8 cellular contexts compared by ENCODE assay signal in the genomic region with DNA sequence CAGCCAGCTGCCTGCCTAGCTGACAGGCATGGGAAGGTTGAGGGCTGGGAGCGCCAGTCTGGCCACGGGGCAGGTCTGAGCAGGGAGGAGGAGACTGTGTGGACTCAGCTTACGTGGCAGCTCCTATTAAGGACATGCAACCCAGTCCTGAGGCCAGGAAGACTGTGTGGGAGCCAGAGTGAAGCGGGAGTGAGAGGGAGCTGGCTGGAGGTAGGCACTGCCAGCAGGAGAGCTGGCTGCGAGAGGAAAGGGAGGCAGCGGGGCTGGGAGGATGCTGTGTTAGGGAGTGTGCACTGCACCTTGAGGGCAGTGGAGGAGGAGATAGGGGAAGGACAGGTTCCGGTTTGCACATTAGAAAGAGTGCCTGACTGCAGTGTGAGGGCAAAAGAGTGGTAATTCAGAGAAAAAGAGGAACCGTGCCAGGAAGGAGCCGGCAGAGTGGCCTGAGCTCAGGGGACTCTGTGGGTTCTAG.
A peak's percentile ranks its signal among the peaks of the same experiment; 100 is the strongest.
DNase-seq lines count a peak whose midpoint lies in the region; ATAC-seq and TF ChIP-seq lines count a peak whose summit lies in the region.

No MANE protein-coding gene starts in this region.

- H3K4me3 ChIP-seq in left ventricle myocardium inferior (no peak overlapping the region), vagina (no peak overlapping the region)
- no peak overlapping the region for H3K4me3 ChIP-seq in effector memory CD4-positive, alpha-beta T cell (ENCODE audit: insufficient read depth, low read depth, low read length, poor library complexity, severe bottlenecking)

- H3K4me1 ChIP-seq in left ventricle myocardium inferior, result peaks cover 23% of the 10 kb centered on the region
- no peaks in the 10 kb centered on the region for H3K4me1 ChIP-seq in effector memory CD4-positive, alpha-beta T cell (ENCODE audit: control insufficient read depth, insufficient read depth, low read length, poor library complexity, severe bottlenecking)
- H3K4me1 ChIP-seq in vagina, result peaks cover 10% of the 10 kb centered on the region

- TF ChIP-seq CTCF in left ventricle myocardium inferior (IDR thresholded peaks at IDR 0.05; ENCODE audit: borderline replicate concordance) (no peak), vagina (IDR thresholded peaks at IDR 0.05) (no peak)

- H3K27ac ChIP-seq in left ventricle myocardium inferior (replicated peaks) (peak overlapping the region; percentile 42), vagina (no peak overlapping the region)
- no peak overlapping the region for H3K27ac ChIP-seq in effector memory CD4-positive, alpha-beta T cell (ENCODE audit: insufficient read depth, low read length, poor library complexity, severe bottlenecking)

- H3K36me3 ChIP-seq in left ventricle myocardium inferior (peaks cover 28% of the 10 kb centered on the region), vagina (no peaks in the 10 kb centered on the region)
- H3K36me3 ChIP-seq in effector memory CD4-positive, alpha-beta T cell (ENCODE audit: control insufficient read depth, insufficient read depth, low read length), result no peaks in the 10 kb centered on the region

- H3K9me3 ChIP-seq in left ventricle myocardium inferior (replicated peaks) (no peaks in the 10 kb centered on the region), vagina (no peaks in the 10 kb centered on the region)
- no peaks in the 10 kb centered on the region for H3K9me3 ChIP-seq in effector memory CD4-positive, alpha-beta T cell (ENCODE audit: control insufficient read depth, low read length)

- no peak for TF ChIP-seq POLR2A in vagina (IDR thresholded peaks at IDR 0.05)

- DNase-seq in AML-193 (lab: John Stamatoyannopoulos, UW) (peak; percentile 93), NOMO-1 treated with dmso at 0.1 percent for 144 hours (lab: John Stamatoyannopoulos, UW; ENCODE audit: unreplicated experiment) (peak; percentile 91), left ventricle myocardium inferior (peak; percentile 53), vagina (ENCODE audit: extremely low spot score in 2 of 2) (no peak), NCI-H524 treated with DMSO at 0.1 percent for 48 hours (lab: John Stamatoyannopoulos, UW) (no peak)
- DNase-seq in stimulated activated CD8-positive, alpha-beta memory T cell treated with anti-CD3 and anti-CD28 coated beads, Interleukin-4, amount 100 ng/mL, for 48 hours, result no peak
- no peak for DNase-seq in effector memory CD4-positive, alpha-beta T cell

- H3K27me3 ChIP-seq in left ventricle myocardium inferior (ENCODE audit: low read depth), result no peaks in the 10 kb centered on the region
- H3K27me3 ChIP-seq in effector memory CD4-positive, alpha-beta T cell (replicated peaks; ENCODE audit: control insufficient read depth, insufficient read depth, low read length, poor library complexity, severe bottlenecking), result no peaks in the 10 kb centered on the region
- no peaks in the 10 kb centered on the region for H3K27me3 ChIP-seq in vagina

- peak; percentile 65 for ATAC-seq in GM21390 (IDR thresholded peaks at IDR 0.05; ENCODE audit: unreplicated experiment)

- intact Hi-C loops in left ventricle myocardium inferior (cut with micrococcal nuclease), result no loop called here
- intact Hi-C loops in vagina (cut with DNase I), result no loop called here

Comparison
In these comparisons a context has a peak if more than half of its experiments do, and no peak if none do; other contexts are left out.
1. DNase-seq: peak in AML-193 (2 of 2), NOMO-1 treated with dmso at 0.1 percent for 144 hours (single experiment) and left ventricle myocardium inferior (single experiment); none in stimulated activated CD8-positive, alpha-beta memory T cell treated with anti-CD3 and anti-CD28 coated beads, Interleukin-4, amount 100 ng/mL, for 48 hours (single experiment), effector memory CD4-positive, alpha-beta T cell (0 of 3), vagina (0 of 2) and NCI-H524 treated with DMSO at 0.1 percent for 48 hours (single experiment).